In the genomic region with DNA sequence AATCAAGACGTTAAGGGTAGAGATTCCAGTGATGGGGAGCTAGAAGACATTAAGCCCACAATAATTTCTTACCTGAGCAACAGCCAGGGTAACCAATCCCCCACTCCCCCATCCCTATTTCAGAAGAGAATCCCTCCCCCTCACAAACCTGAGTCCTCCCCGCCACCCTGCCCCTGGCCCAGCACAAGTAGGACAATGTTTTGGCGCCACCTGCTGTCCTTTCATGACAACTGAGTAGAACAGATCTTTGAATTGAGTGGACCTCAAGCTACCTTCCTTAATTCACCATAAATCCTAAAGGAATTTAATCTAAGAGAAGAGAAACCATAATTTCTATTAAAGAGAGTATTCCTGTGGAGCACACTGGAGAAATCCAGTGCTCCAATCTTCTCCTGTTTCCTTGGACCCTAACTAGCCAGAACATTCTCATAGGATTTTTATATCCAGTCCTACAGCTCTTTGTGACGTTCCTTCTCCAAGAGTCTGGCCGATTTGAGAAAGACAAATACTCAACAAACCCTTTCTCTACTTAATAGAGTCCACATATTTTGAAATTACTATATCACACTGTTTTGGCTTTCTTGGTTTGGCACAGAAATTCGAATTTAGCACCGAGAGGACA, we compare ENCODE assay signal across 8 cellular contexts. TPM values are rescaled to one million over a fixed set of nuclear protein-coding genes. Genes with fewer than 3 reads are reported as not detected.
DNase-seq lines count a peak whose midpoint lies in the region; ATAC-seq and TF ChIP-seq lines count a peak whose summit lies in the region.

No MANE protein-coding gene starts in this region.

- ATAC-seq in GM18517 (IDR thresholded peaks at IDR 0.05; ENCODE audit: unreplicated experiment) = no peak

- H3K36me3 ChIP-seq in colonic mucosa = no peaks in the 10 kb centered on the region
- no peaks in the 10 kb centered on the region for H3K36me3 ChIP-seq in liver (ENCODE audit: control insufficient read depth in 4 of 4, insufficient read depth in 3 of 4, low read depth in 1 of 4, low read length in 3 of 4)

- H3K4me1 ChIP-seq in colonic mucosa = peaks cover 18% of the 10 kb centered on the region
- peaks cover 5 to 46% (median 39%) of the 10 kb centered on the region in 4 donors for H3K4me1 ChIP-seq in liver (ENCODE audit: control insufficient read depth in 4 of 4, insufficient read depth in 4 of 4, low read length in 3 of 4)

- peak; percentile 93 to 94 for TF ChIP-seq RAD21 in liver (IDR thresholded peaks at IDR 0.05)

- DNase-seq in NCI-H1417 (lab: John Stamatoyannopoulos, UW) (peak; percentile 36 to 78 (median 40)), NCI-H1417 treated with DMSO at 0.1 percent for 48 hours (lab: John Stamatoyannopoulos, UW) (no peak), NCI-H1105 (lab: John Stamatoyannopoulos, UW) (peak; percentile 36), colonic mucosa (peak; percentile 90)
- peak; percentile 48 to 65 for DNase-seq in activated CD4-positive, alpha-beta T cell treated with anti-CD3 and anti-CD28 coated beads for 4 hours
- peak; percentile 34 for DNase-seq in stimulated activated CD8-positive, alpha-beta memory T cell treated with anti-CD3 and anti-CD28 coated beads, Interleukin-15, amount 100 ng/mL, for 1 hour (ENCODE audit: low read depth)

- no peaks in the 10 kb centered on the region for H3K9me3 ChIP-seq in colonic mucosa
- H3K9me3 ChIP-seq in liver (ENCODE audit: control insufficient read depth in 4 of 4, low read length in 3 of 4) = no peaks in the 10 kb centered on the region

- H3K27ac ChIP-seq in colonic mucosa = no peak overlapping the region
- no peak overlapping the region for H3K27ac ChIP-seq in liver (ENCODE audit: low read depth in 1 of 2, low read length in 2 of 2)

- 49% methylated on average over 7 of the region's 7 CpGs for WGBS in liver

- H3K4me3 ChIP-seq in colonic mucosa = no peak overlapping the region
- H3K4me3 ChIP-seq in liver (ENCODE audit: low read depth in 1 of 3, low read length in 3 of 3) = no peak overlapping the region

- intact Hi-C loops in colonic mucosa (cut with DNase I) = loop anchor here (5.0 kb wide), 2 partner anchors 47 to 62 kb away; no protein-coding TSS in a partner anchor

- H3K9ac ChIP-seq in colonic mucosa (ENCODE audit: low read depth in 2 of 2, low read length in 2 of 2) (peak overlapping the region in 1 of 2 donors; percentile 76), liver (ENCODE audit: low read depth in 1 of 2, low read length in 2 of 2) (no peak overlapping the region)

- H3K27me3 ChIP-seq in colonic mucosa (no peaks in the 10 kb centered on the region), liver (ENCODE audit: control insufficient read depth in 4 of 4, insufficient read depth in 4 of 4, low read length in 3 of 4) (no peaks in the 10 kb centered on the region)

- TF ChIP-seq CTCF in colonic mucosa (IDR thresholded peaks at IDR 0.05) (peak; percentile 68), liver (IDR thresholded peaks at IDR 0.05; ENCODE audit: low read depth, low read length, missing input control) (peak; percentile 66)

TF ChIP-seq in liver, 16 proteins besides CTCF, POLR2A, EP300 and RAD21:
- TF ChIP-seq GABPA (IDR thresholded peaks at IDR 0.05 in 1 of 2, conservative IDR thresholded peaks at IDR 0.05 in 1 of 2) (no peak), TAF1 (conservative IDR thresholded peaks at IDR 0.05) (no peak), FOXA1 (IDR thresholded peaks at IDR 0.05) (no peak), RXRA (IDR thresholded peaks at IDR 0.05) (no peak), REST (IDR thresholded peaks at IDR 0.05) (no peak), JUND (IDR thresholded peaks at IDR 0.05) (no peak), SP1 (IDR thresholded peaks at IDR 0.05) (no peak)
- TF ChIP-seq, protein P1, sequence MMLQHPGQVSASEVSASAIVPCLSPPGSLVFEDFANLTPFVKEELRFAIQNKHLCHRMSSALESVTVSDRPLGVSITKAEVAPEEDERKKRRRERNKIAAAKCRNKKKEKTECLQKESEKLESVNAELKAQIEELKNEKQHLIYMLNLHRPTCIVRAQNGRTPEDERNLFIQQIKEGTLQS (IDR thresholded peaks at IDR 0.05) = no peak
- TF ChIP-seq, protein P2, sequence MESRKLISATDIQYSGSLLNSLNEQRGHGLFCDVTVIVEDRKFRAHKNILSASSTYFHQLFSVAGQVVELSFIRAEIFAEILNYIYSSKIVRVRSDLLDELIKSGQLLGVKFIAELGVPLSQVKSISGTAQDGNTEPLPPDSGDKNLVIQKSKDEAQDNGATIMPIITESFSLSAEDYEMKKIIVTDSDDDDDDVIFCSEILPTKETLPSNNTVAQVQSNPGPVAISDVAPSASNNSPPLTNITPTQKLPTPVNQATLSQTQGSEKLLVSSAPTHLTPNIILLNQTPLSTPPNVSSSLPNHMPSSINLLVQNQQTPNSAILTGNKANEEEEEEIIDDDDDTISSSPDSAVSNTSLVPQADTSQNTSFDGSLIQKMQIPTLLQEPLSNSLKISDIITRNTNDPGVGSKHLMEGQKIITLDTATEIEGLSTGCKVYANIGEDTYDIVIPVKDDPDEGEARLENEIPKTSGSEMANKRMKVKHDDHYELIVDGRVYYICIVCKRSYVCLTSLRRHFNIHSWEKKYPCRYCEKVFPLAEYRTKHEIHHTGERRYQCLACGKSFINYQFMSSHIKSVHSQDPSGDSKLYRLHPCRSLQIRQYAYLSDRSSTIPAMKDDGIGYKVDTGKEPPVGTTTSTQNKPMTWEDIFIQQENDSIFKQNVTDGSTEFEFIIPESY (IDR thresholded peaks at IDR 0.05) = no peak

RNA-seq across cellular contexts. Expression of gene NHEJ1, which starts 41.1 kb away (rescaled TPM):
- total RNA-seq in colonic mucosa (10 to 100 TPM; 30.7 to 51.1 TPM), liver (10 to 100 TPM; 11.8 to 13.5 TPM)
- polyA plus RNA-seq in liver = 1 to 10 TPM; 6.1 to 8.0 TPM

RNA-seq across cellular contexts. Expression of gene SLC23A3, which starts 50.3 kb away (rescaled TPM):
- 10 to 100 TPM in 1 of 2 donors, 1 to 10 TPM in 1; 4.7 to 13.8 TPM for total RNA-seq in colonic mucosa
- 1 to 10 TPM in 1 of 2 donors, under 1 TPM in 1; 0.23 to 2.4 TPM for total RNA-seq in liver
- under 1 TPM; 0.38 to 0.94 TPM for polyA plus RNA-seq in liver

RNA-seq across cellular contexts. Expression of gene CNPPD1, which starts 57.2 kb away (rescaled TPM):
- total RNA-seq in colonic mucosa = 10 to 100 TPM; 80.7 to 98.2 TPM
- total RNA-seq in liver = 10 to 100 TPM; 16.5 to 39.8 TPM
- 10 to 100 TPM; 16.7 to 26.5 TPM for polyA plus RNA-seq in liver

RNA-seq across cellular contexts. Expression of gene RETREG2, which starts 58.5 kb away (rescaled TPM):
- 100 to 1,000 TPM in 1 of 2 donors, 10 to 100 TPM in 1; 94.4 to 116 TPM for total RNA-seq in colonic mucosa
- 10 to 100 TPM; 34.1 to 41.2 TPM for total RNA-seq in liver
- polyA plus RNA-seq in liver = 10 to 100 TPM; 21.7 to 42.8 TPM

RNA-seq across cellular contexts. Expression of gene IHH, which starts 58.8 kb away (rescaled TPM):
- total RNA-seq in colonic mucosa (100 to 1,000 TPM in 1 of 2 donors, 10 to 100 TPM in 1; 82.2 to 103 TPM), liver (1 to 10 TPM in 1 of 2 donors, under 1 TPM in 1; 0.75 to 2.4 TPM)
- under 1 TPM; 0.51 to 0.82 TPM for polyA plus RNA-seq in liver
